Comparison of ENCODE assay signal across 9 cellular contexts in genomic region chr20:8535403-8536003, GRCh38.
DNase-seq lines count a peak whose midpoint lies in the region; ATAC-seq and TF ChIP-seq lines count a peak whose summit lies in the region.
"Had no signal": no experiment of that assay in that cellular context is flagged by ENCODE, and none has a peak within 500 bp of the region (broad histone marks: within the 10 kb centered on the region; RNA-seq: fewer than 3 reads in every experiment).

No MANE protein-coding gene starts in this region.

- POLR2A ChIA-PET in RWPE1 (lab: Yijun Ruan, JAX; ENCODE audit: low non-redundant PET), result no interaction called here

- DNase-seq in CD14-positive monocyte (ENCODE audit: low spot score) (no peak), RWPE1 (ENCODE audit: low spot score) (peak; percentile 38), iPS DF 6.9 (ENCODE audit: low read depth, low spot score) (peak; percentile 2), erythroblast (lab: John Stamatoyannopoulos, UW) (no peak)
- DNase-seq in activated effector memory CD4-positive, alpha-beta T cell treated with anti-CD3 and anti-CD28 coated beads, Interleukin-2, amount 50 U/mL, for 16 hours, result no peak
- DNase-seq: activated B cell treated with CpG ODN at 0.5 μM for 24 hours had no signal

- no peaks in the 10 kb centered on the region for H3K27me3 ChIP-seq in iPS DF 6.9 (ENCODE audit: control insufficient read depth, insufficient read depth, low read length)

- no peaks in the 10 kb centered on the region for H3K36me3 ChIP-seq in iPS DF 6.9 (ENCODE audit: control insufficient read depth, insufficient read depth, low read length)

- intact Hi-C loops in CD14-positive monocyte (cut with micrococcal nuclease), result no loop called here

- H3K9me3 ChIP-seq in iPS DF 6.9 (ENCODE audit: control insufficient read depth, insufficient read depth, low read length), result no peaks in the 10 kb centered on the region

- no peaks in the 10 kb centered on the region for H3K9me3 Mint-ChIP-seq in CD14-positive monocyte
- H3K9me3 Mint-ChIP-seq: activated B cell treated with CpG ODN at 0.5 μM for 24 hours had no signal

- H3K27ac Mint-ChIP-seq in CD14-positive monocyte, result no peak overlapping the region

- CTCF ChIA-PET in RWPE1 (lab: Yijun Ruan, JAX), result interaction anchor here (0.6 kb wide), 1 partner anchor 13 kb away, joined by 3 read pairs; no protein-coding TSS in a partner anchor

- no peaks in the 10 kb centered on the region for H3K4me1 ChIP-seq in iPS DF 6.9 (ENCODE audit: control insufficient read depth, insufficient read depth, low read length)

- peak; percentile 47 for ATAC-seq in GM21529 (IDR thresholded peaks at IDR 0.05; ENCODE audit: unreplicated experiment)
- ATAC-seq in HG02610 (IDR thresholded peaks at IDR 0.05; ENCODE audit: unreplicated experiment), result no peak
- ATAC-seq in HG03025 (IDR thresholded peaks at IDR 0.05; ENCODE audit: low FRiP score, unreplicated experiment), result no peak

- WGBS in iPS DF 6.9 (ENCODE audit: insufficient coverage, insufficient read length), result no CpG with 5 or more reads among the region's 3 CpGs

- TF ChIP-seq CTCF in CD14-positive monocyte (IDR thresholded peaks at IDR 0.05) (peak; percentile 26), RWPE1 (conservative IDR thresholded peaks at IDR 0.05; ENCODE audit: low read depth) (peak; percentile 65)

- H3K36me3 Mint-ChIP-seq in CD14-positive monocyte, result peaks cover 0 to 4% of the 10 kb centered on the region in 2 donors

- no peak overlapping the region for H3K4me3 ChIP-seq in iPS DF 6.9 (ENCODE audit: low read length)

- no peak for TF ChIP-seq POLR2A in erythroblast (IDR thresholded peaks at IDR 0.05; ENCODE audit: low read length)

- no peak overlapping the region for H3K27ac ChIP-seq in RWPE1
- H3K27ac ChIP-seq in iPS DF 6.9 (ENCODE audit: low read length), result no peak overlapping the region

- no peaks in the 10 kb centered on the region for H3K27me3 Mint-ChIP-seq in CD14-positive monocyte (ENCODE audit: low read depth in 3 of 3)
- H3K27me3 Mint-ChIP-seq: activated B cell treated with CpG ODN at 0.5 μM for 24 hours had no signal

- H3K4me1 Mint-ChIP-seq in CD14-positive monocyte, result peaks cover 26% of the 10 kb centered on the region

- H3K4me3 Mint-ChIP-seq in CD14-positive monocyte, result no peak overlapping the region

Comparison
In these comparisons a context has a peak if more than half of its experiments do, and no peak if none do; other contexts are left out.
1. DNase-seq: peak in RWPE1 (single experiment) and iPS DF 6.9 (single experiment); none in CD14-positive monocyte (single experiment), erythroblast (0 of 2) and activated effector memory CD4-positive, alpha-beta T cell treated with anti-CD3 and anti-CD28 coated beads, Interleukin-2, amount 50 U/mL, for 16 hours (single experiment).